In the genomic region with DNA sequence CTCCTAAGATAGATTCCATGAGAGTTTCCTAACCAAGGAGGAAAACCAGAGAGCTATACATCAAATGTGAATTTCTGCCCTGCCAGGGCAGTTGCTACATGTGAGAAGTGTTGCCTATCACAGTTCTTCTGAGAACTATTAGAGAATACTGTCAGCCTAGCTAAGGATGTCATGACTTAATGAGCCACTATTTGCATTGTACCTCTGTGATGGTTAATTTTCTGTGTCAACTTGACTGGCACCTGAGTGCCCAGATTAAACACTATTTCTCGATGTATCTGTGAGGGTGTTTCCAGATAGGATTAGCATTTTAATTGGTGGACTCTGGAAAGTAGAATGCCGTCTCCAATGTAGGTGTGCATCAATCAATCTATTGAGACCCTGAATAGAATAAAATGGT, we compare ENCODE assay signal across 32 cellular contexts. TPM values are rescaled to one million over a fixed set of nuclear protein-coding genes. Genes with fewer than 3 reads are reported as not detected.
"Had no signal": no experiment of that assay in that cellular context is flagged by ENCODE, and none has a peak within 500 bp of the region (broad histone marks: within the 10 kb centered on the region; RNA-seq: fewer than 3 reads in every experiment).

No MANE protein-coding gene starts in this region.

- H3K4me3 ChIP-seq: hepatocyte, left lung, left ventricle myocardium inferior, lower lobe of right lung, lung, mucosa of descending colon had no signal

- DNase-seq: hippocampal formation, hypothalamus, immature natural killer cell, islet precursor cell, kidney, kidney glomerular epithelial cell, left cardiac atrium, left colon, left lung, left ventricle myocardium inferior, left ventricle myocardium superior, lower lobe of right lung, mammary epithelial cell, mesenchymal stem cell, mesendoderm, midbrain, mucosa of descending colon, naive B cell had no signal

- H3K27me3 ChIP-seq: hepatocyte, left lung had no signal

- FAIRE-seq: islet of Langerhans, keratinocyte, kidney had no signal

- H2AFZ ChIP-seq: hepatocyte had no signal

- H3K9me3 ChIP-seq: lower lobe of right lung, mucosa of descending colon had no signal

- H3K79me2 ChIP-seq: hepatocyte had no signal

- H3K4me2 ChIP-seq: hepatocyte had no signal

- H3K36me3 ChIP-seq: left lung, left ventricle myocardium inferior, lower lobe of right lung had no signal

- H3K4me1 ChIP-seq: left ventricle myocardium inferior, lower lobe of right lung had no signal

- H3K27ac ChIP-seq: hepatocyte, left lung, left ventricle myocardium inferior, lower lobe of right lung had no signal

RNA-seq across cellular contexts. Expression of a gene that starts 1.7 kb away (rescaled TPM):
- total RNA-seq: left cardiac atrium, left colon, left ventricle myocardium inferior, left ventricle myocardium superior, lung microvascular endothelial cell, mesenteric fat pad, mesothelial cell of epicardium, myocyte had no signal
- polyA plus RNA-seq: immature natural killer cell had no signal

RNA-seq across cellular contexts. Expression of a gene that starts 10.6 kb away (rescaled TPM):
- total RNA-seq: hepatocyte, kidney, kidney epithelial cell, left cardiac atrium, left lobe of liver, left lung, left ventricle myocardium inferior, left ventricle myocardium superior, liver, lower leg skin, lower lobe of right lung, lung, lung microvascular endothelial cell, mammary epithelial cell, mesenteric fat pad, mesothelial cell of epicardium, mononuclear cell, mucosa of gallbladder, myocyte had no signal
- polyA plus RNA-seq: hepatocyte, immature natural killer cell, liver, mammary epithelial cell had no signal

RNA-seq across cellular contexts. Expression of a gene that starts 22.6 kb away (rescaled TPM):
- total RNA-seq: kidney, kidney epithelial cell, left cardiac atrium, left lobe of liver, left lung, left ventricle myocardium inferior, left ventricle myocardium superior, liver, lower leg skin, lower lobe of right lung, lung, lung microvascular endothelial cell, mammary epithelial cell, mesenteric fat pad, mesothelial cell of epicardium, mononuclear cell, mucosa of gallbladder, myocyte had no signal
- polyA plus RNA-seq: immature natural killer cell, keratinocyte, liver, lung, mammary epithelial cell had no signal
